In the genomic region with DNA sequence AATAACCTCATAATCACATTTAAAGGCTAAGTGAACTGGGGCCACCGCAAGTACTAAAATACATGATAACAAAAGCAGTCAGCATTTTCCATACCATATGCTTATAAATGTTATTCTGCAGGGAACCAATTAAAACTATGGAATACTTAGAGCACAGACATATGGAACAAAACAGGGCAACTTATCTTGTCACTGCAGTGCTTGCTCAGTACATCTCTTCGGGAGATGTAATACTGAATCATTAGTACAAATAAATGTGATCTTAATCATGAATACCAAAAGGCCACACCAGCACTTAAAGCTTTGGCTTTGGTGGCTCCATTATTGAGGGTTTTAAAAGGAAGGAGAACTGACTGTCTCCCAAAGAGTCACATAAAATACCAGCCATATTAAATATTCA, we compare ENCODE assay signal across 18 cellular contexts. TPM values are rescaled to one million over a fixed set of nuclear protein-coding genes. Genes with fewer than 3 reads are reported as not detected.
DNase-seq lines count a peak whose midpoint lies in the region; ATAC-seq and TF ChIP-seq lines count a peak whose summit lies in the region.
"Had no signal": no experiment of that assay in that cellular context is flagged by ENCODE, and none has a peak within 500 bp of the region (broad histone marks: within the 10 kb centered on the region; RNA-seq: fewer than 3 reads in every experiment).

No MANE protein-coding gene starts in this region.

- intact Hi-C loops in CD4-positive, alpha-beta memory T cell (cut with micrococcal nuclease) = no loop called here

- H3K36me3 ChIP-seq in neural cell (ENCODE audit: insufficient read depth, low read length) = no peaks in the 10 kb centered on the region
- H3K36me3 ChIP-seq in thoracic aorta = no peaks in the 10 kb centered on the region
- no peaks in the 10 kb centered on the region for H3K36me3 ChIP-seq in CD4-positive, alpha-beta memory T cell (ENCODE audit: insufficient read depth, low read length)
- H3K36me3 ChIP-seq: pancreas, upper lobe of left lung had no signal

- no peak for TF ChIP-seq EP300 in neural cell (conservative IDR thresholded peaks at IDR 0.05; ENCODE audit: poor library complexity, severe bottlenecking)

- POLR2A ChIA-PET in CD4-positive, alpha-beta memory T cell (lab: Charles Lee; ENCODE audit: partially characterized antibody) = no interaction called here

- ATAC-seq in thoracic aorta (ENCODE audit: insufficient number of reproducible peaks, low FRiP score, low read depth) (no peak), HG03342 (IDR thresholded peaks at IDR 0.05; ENCODE audit: unreplicated experiment) (no peak)
- ATAC-seq: activated CD8-positive, alpha-beta T cell treated with anti-CD3 and anti-CD28 coated beads, Interleukin-2, amount 10 ng/mL, durations not matched to agents 7 days and 5 days; activated T-cell treated with anti-CD3 and anti-CD28 coated beads, Interleukin-2, amount 50 U/mL, for 4 hours; CD8-positive, alpha-beta T cell; pancreas; Right ventricle myocardium inferior had no signal

- no peaks in the 10 kb centered on the region for H3F3A ChIP-seq in neural cell (ENCODE audit: insufficient read depth, low read length, poor library complexity, severe bottlenecking)

- H3K79me2 ChIP-seq in neural cell (replicated peaks; ENCODE audit: insufficient read depth, low read length) = no peaks in the 10 kb centered on the region

- H3K27me3 ChIP-seq in neural cell (ENCODE audit: insufficient read depth, low read depth, low read length) (no peaks in the 10 kb centered on the region), thoracic aorta (replicated peaks; ENCODE audit: insufficient read depth) (no peaks in the 10 kb centered on the region)
- no peaks in the 10 kb centered on the region for H3K27me3 ChIP-seq in CD4-positive, alpha-beta memory T cell (ENCODE audit: insufficient read depth, low read length)
- H3K27me3 ChIP-seq: pancreas, upper lobe of left lung had no signal

- H3K4me3 ChIP-seq in coronary artery (peak overlapping the region; percentile 8), neural cell (ENCODE audit: low read length) (peak overlapping the region; percentile 45), thoracic aorta (no peak overlapping the region)
- H3K4me3 ChIP-seq in CD4-positive, alpha-beta memory T cell (ENCODE audit: low read length in 2 of 2) = no peak overlapping the region
- H3K4me3 ChIP-seq: pancreas, skin epidermis, upper lobe of left lung had no signal

- H3K9me2 ChIP-seq in neural cell (ENCODE audit: insufficient read depth, low read length) = no peaks in the 10 kb centered on the region

- H3K4me3 Mint-ChIP-seq in CD4-positive, alpha-beta memory T cell = no peak overlapping the region
- H3K4me3 Mint-ChIP-seq: activated CD8-positive, alpha-beta T cell treated with anti-CD3 and anti-CD28 coated beads, Interleukin-2, amount 10 ng/mL, durations not matched to agents 7 days and 5 days; activated naive CD8-positive, alpha-beta T cell treated with anti-CD3 and anti-CD28 coated beads for 36 hours; activated T-cell treated with anti-CD3 and anti-CD28 coated beads, Interleukin-2, amount 50 U/mL, for 4 hours; CD8-positive, alpha-beta T cell had no signal

- no peaks in the 10 kb centered on the region for H3K4me1 Mint-ChIP-seq in CD4-positive, alpha-beta memory T cell
- H3K4me1 Mint-ChIP-seq: activated naive CD8-positive, alpha-beta T cell treated with anti-CD3 and anti-CD28 coated beads for 36 hours had no signal

- DNase-seq in HCEC 1CT = peak; percentile 55
- DNase-seq in coronary artery (ENCODE audit: low spot score) = no peak
- no peak for DNase-seq in thoracic aorta (ENCODE audit: low spot score)
- no peak for DNase-seq in CD4-positive, alpha-beta memory T cell
- DNase-seq in stimulated activated CD4-positive, alpha-beta T cell treated with anti-CD3 and anti-CD28 coated beads, Interleukin-4, amount 100 ng/mL, for 1 hour = no peak
- no peak for DNase-seq in T-helper 1 cell
- DNase-seq: activated CD8-positive, alpha-beta T cell treated with anti-CD3 and anti-CD28 coated beads, Interleukin-2, amount 10 ng/mL, durations not matched to agents 7 days and 5 days; activated naive CD8-positive, alpha-beta T cell treated with anti-CD3 and anti-CD28 coated beads for 36 hours; activated T-cell treated with anti-CD3 and anti-CD28 coated beads, Interleukin-2, amount 50 U/mL, for 4 hours; CD8-positive, alpha-beta T cell; NCI-H526; pancreas; upper lobe of left lung had no signal

- no peak overlapping the region for H3K4me2 ChIP-seq in neural cell (ENCODE audit: low read length)
- H3K4me2 ChIP-seq: KMS-11 had no signal

- H3K27ac Mint-ChIP-seq in CD4-positive, alpha-beta memory T cell = no peak overlapping the region
- H3K27ac Mint-ChIP-seq: activated CD8-positive, alpha-beta T cell treated with anti-CD3 and anti-CD28 coated beads, Interleukin-2, amount 10 ng/mL, durations not matched to agents 7 days and 5 days; activated naive CD8-positive, alpha-beta T cell treated with anti-CD3 and anti-CD28 coated beads for 36 hours; CD8-positive, alpha-beta T cell had no signal

- no peaks in the 10 kb centered on the region for H4K20me1 ChIP-seq in neural cell (ENCODE audit: insufficient read depth)

- CTCF ChIA-PET in CD4-positive, alpha-beta memory T cell (lab: Charles Lee; ENCODE audit: partially characterized antibody) = no interaction called here

- H3K9me3 ChIP-seq in neural cell (ENCODE audit: low read length) (no peaks in the 10 kb centered on the region), thoracic aorta (no peaks in the 10 kb centered on the region)
- no peaks in the 10 kb centered on the region for H3K9me3 ChIP-seq in CD4-positive, alpha-beta memory T cell (ENCODE audit: control insufficient read depth in 1 of 2, low read length in 2 of 2)
- H3K9me3 ChIP-seq: pancreas, upper lobe of left lung had no signal

- no peak overlapping the region for H2AFZ ChIP-seq in neural cell (ENCODE audit: low read depth, low read length)

- H3K36me3 Mint-ChIP-seq in CD4-positive, alpha-beta memory T cell = no peaks in the 10 kb centered on the region
- H3K36me3 Mint-ChIP-seq: activated naive CD8-positive, alpha-beta T cell treated with anti-CD3 and anti-CD28 coated beads for 36 hours; CD8-positive, alpha-beta T cell had no signal

- H3K27me3 Mint-ChIP-seq in CD4-positive, alpha-beta memory T cell = peaks cover 2 to 12% of the 10 kb centered on the region in 2 donors

- TF ChIP-seq CTCF in coronary artery (IDR thresholded peaks at IDR 0.05) (no peak), neural cell (IDR thresholded peaks at IDR 0.05; ENCODE audit: poor library complexity, severe bottlenecking) (no peak), thoracic aorta (IDR thresholded peaks at IDR 0.05) (no peak)

- no peak overlapping the region for H3K9ac ChIP-seq in neural cell (ENCODE audit: low read length)
- H3K9ac ChIP-seq: KMS-11 had no signal

- TF ChIP-seq RAD21 in neural cell (conservative IDR thresholded peaks at IDR 0.05) = no peak

- H3K27ac ChIP-seq in coronary artery = peak overlapping the region; percentile 75 to 92
- no peak overlapping the region for H3K27ac ChIP-seq in neural cell (ENCODE audit: low read length)
- peak overlapping the region; percentile 94 to 96 for H3K27ac ChIP-seq in thoracic aorta
- no peak overlapping the region for H3K27ac ChIP-seq in CD4-positive, alpha-beta memory T cell (ENCODE audit: low read depth, low read length)
- H3K27ac ChIP-seq: KMS-11, pancreas, upper lobe of left lung had no signal

- peaks cover 0 to 3% (median 0%) of the 10 kb centered on the region in 8 donors for H3K9me3 Mint-ChIP-seq in CD4-positive, alpha-beta memory T cell
- H3K9me3 Mint-ChIP-seq: activated naive CD8-positive, alpha-beta T cell treated with anti-CD3 and anti-CD28 coated beads for 36 hours; activated T-cell treated with anti-CD3 and anti-CD28 coated beads, Interleukin-2, amount 50 U/mL, for 4 hours; CD8-positive, alpha-beta T cell had no signal

- peaks cover 38 to 90% of the 10 kb centered on the region in 2 donors for H3K4me1 ChIP-seq in thoracic aorta (ENCODE audit: control insufficient read depth in 1 of 2, low read depth in 2 of 2)
- no peaks in the 10 kb centered on the region for H3K4me1 ChIP-seq in CD4-positive, alpha-beta memory T cell (ENCODE audit: insufficient read depth, low read length)
- H3K4me1 ChIP-seq: pancreas, upper lobe of left lung had no signal

TF ChIP-seq in neural cell, 6 proteins besides CTCF, POLR2A, EP300 and RAD21:
- TF ChIP-seq MXI1 (conservative IDR thresholded peaks at IDR 0.05; ENCODE audit: poor library complexity, severe bottlenecking) = no peak
- TF ChIP-seq EZH2 (IDR thresholded peaks at IDR 0.05; ENCODE audit: borderline replicate concordance, insufficient read depth, low read length, poor library complexity, severe bottlenecking) = no peak
- TF ChIP-seq, protein P1, sequence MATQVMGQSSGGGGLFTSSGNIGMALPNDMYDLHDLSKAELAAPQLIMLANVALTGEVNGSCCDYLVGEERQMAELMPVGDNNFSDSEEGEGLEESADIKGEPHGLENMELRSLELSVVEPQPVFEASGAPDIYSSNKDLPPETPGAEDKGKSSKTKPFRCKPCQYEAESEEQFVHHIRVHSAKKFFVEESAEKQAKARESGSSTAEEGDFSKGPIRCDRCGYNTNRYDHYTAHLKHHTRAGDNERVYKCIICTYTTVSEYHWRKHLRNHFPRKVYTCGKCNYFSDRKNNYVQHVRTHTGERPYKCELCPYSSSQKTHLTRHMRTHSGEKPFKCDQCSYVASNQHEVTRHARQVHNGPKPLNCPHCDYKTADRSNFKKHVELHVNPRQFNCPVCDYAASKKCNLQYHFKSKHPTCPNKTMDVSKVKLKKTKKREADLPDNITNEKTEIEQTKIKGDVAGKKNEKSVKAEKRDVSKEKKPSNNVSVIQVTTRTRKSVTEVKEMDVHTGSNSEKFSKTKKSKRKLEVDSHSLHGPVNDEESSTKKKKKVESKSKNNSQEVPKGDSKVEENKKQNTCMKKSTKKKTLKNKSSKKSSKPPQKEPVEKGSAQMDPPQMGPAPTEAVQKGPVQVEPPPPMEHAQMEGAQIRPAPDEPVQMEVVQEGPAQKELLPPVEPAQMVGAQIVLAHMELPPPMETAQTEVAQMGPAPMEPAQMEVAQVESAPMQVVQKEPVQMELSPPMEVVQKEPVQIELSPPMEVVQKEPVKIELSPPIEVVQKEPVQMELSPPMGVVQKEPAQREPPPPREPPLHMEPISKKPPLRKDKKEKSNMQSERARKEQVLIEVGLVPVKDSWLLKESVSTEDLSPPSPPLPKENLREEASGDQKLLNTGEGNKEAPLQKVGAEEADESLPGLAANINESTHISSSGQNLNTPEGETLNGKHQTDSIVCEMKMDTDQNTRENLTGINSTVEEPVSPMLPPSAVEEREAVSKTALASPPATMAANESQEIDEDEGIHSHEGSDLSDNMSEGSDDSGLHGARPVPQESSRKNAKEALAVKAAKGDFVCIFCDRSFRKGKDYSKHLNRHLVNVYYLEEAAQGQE (IDR thresholded peaks at IDR 0.05; ENCODE audit: borderline replicate concordance) = no peak
- TF ChIP-seq TAF1 (IDR thresholded peaks at IDR 0.05; ENCODE audit: low read depth) = no peak
- no peak for TF ChIP-seq SMC3 (conservative IDR thresholded peaks at IDR 0.05; ENCODE audit: poor library complexity)
- TF ChIP-seq POLR2AphosphoS5 (IDR thresholded peaks at IDR 0.05) = no peak

RNA-seq across cellular contexts. Expression of a gene that starts 32.1 kb away (rescaled TPM):
- polyA plus RNA-seq in neural cell = 9.7 TPM in 2 replicates
- polyA minus RNA-seq in neural cell = 10.5 and 22.6 TPM in 2 replicates
- 100 to 1,000 TPM; 360 to 420 TPM for total RNA-seq in thoracic aorta
- total RNA-seq in CD4-positive, alpha-beta memory T cell = under 1 TPM in 1 of 2 experiments, not detected in 1; 0.22 TPM
- polyA plus RNA-seq in CD4-positive, alpha-beta memory T cell = under 1 TPM in 1 of 2 donors, not detected in 1; 0.42 TPM
- total RNA-seq: CD8-positive, alpha-beta T cell had no signal

Comparison
In these comparisons a context has a peak if more than half of its experiments do, and no peak if none do; other contexts are left out.
1. H3K27ac ChIP-seq: peak in coronary artery (2 of 2) and thoracic aorta (2 of 2); none in neural cell (single experiment) and CD4-positive, alpha-beta memory T cell (single experiment).
2. H3K4me3 ChIP-seq: peak in coronary artery (single experiment) and neural cell (single experiment); none in thoracic aorta (single experiment) and CD4-positive, alpha-beta memory T cell (0 of 2).
3. RNA of a gene that starts 32.1 kb away (total RNA-seq): 360 to 420 TPM in thoracic aorta; 0.22 TPM in CD4-positive, alpha-beta memory T cell; every median in the first group is over 100 times any median in the second.